In genomic region chr5:142642427-142642826, GRCh38 we compare ENCODE assay signal across 13 cellular contexts. TPM values are rescaled to one million over a fixed set of nuclear protein-coding genes. Genes with fewer than 3 reads are reported as not detected.
"Had no signal": no experiment of that assay in that cellular context is flagged by ENCODE, and none has a peak within 500 bp of the region (broad histone marks: within the 10 kb centered on the region; RNA-seq: fewer than 3 reads in every experiment).

No MANE protein-coding gene starts in this region.

- H3K9me3 Mint-ChIP-seq: naive thymus-derived CD8-positive, alpha-beta T cell; neural progenitor cell had no signal

- H3K27me3 ChIP-seq: heart left ventricle, neural progenitor cell, tibial artery, upper lobe of left lung, uterus had no signal

- H3K4me1 Mint-ChIP-seq: naive thymus-derived CD8-positive, alpha-beta T cell had no signal

- H3K36me3 Mint-ChIP-seq: naive thymus-derived CD8-positive, alpha-beta T cell; neural progenitor cell had no signal

- DNase-seq: effector CD8-positive, alpha-beta T cell; foreskin melanocyte; heart left ventricle; kidney glomerular epithelial cell; mucosa of descending colon; naive thymus-derived CD8-positive, alpha-beta T cell; stimulated activated naive CD4-positive, alpha-beta T cell treated with Interleukin-2 at 50 U/mL for 16 hours; tibial artery; upper lobe of left lung; uterus had no signal

- H3K4me3 ChIP-seq: heart left ventricle, mucosa of descending colon, neural progenitor cell, tibial artery, upper lobe of left lung, uterus had no signal

- H3K4me3 Mint-ChIP-seq: naive thymus-derived CD8-positive, alpha-beta T cell; neural progenitor cell had no signal

- H3K27ac Mint-ChIP-seq: naive thymus-derived CD8-positive, alpha-beta T cell; neural progenitor cell had no signal

- H3K27ac ChIP-seq: heart left ventricle, neural progenitor cell, upper lobe of left lung, uterus had no signal

- ATAC-seq: heart left ventricle; mucosa of descending colon; naive thymus-derived CD8-positive, alpha-beta T cell; sciatic nerve had no signal

RNA-seq across cellular contexts. Expression of gene FGF1, which starts 43.5 kb away (rescaled TPM):
- total RNA-seq: naive thymus-derived CD8-positive, alpha-beta T cell; pulmonary artery endothelial cell had no signal
- polyA plus RNA-seq: naive thymus-derived CD8-positive, alpha-beta T cell had no signal
